In genomic region chr14:68733086-68733621, GRCh38 we compare ENCODE assay signal across 10 cellular contexts. TPM values are rescaled to one million over a fixed set of nuclear protein-coding genes. Genes with fewer than 3 reads are reported as not detected.
DNase-seq lines count a peak whose midpoint lies in the region; ATAC-seq, FAIRE-seq and TF ChIP-seq lines count a peak whose summit lies in the region.
"Had no signal": no experiment of that assay in that cellular context is flagged by ENCODE, and none has a peak within 500 bp of the region (broad histone marks: within the 10 kb centered on the region; RNA-seq: fewer than 3 reads in every experiment).

No MANE protein-coding gene starts in this region.

- H3K4me1 ChIP-seq in GM12878 (ENCODE audit: control insufficient read depth, insufficient read depth, low read length), result peaks cover 15% of the 10 kb centered on the region

- no peaks in the 10 kb centered on the region for H3K27me3 ChIP-seq in GM12878 (replicated peaks in 1 of 2; ENCODE audit: control insufficient read depth in 2 of 2, insufficient read depth in 2 of 2, low read length in 1 of 2)

- no peaks in the 10 kb centered on the region for H3K36me3 Mint-ChIP-seq in natural killer cell treated with Interleukin-12 subunit alpha and Interleukin-12 subunit beta and Interleukin-15 and Interleukin-18, amount 100 ng/mL, for 72 hours

- POLR2A ChIA-PET in GM12878 (lab: Charles Lee), result interaction anchor here (0.7 to 1.8 kb wide), 11 partner anchors 12 to 330 kb away, joined by 3 to 5 read pairs (median 3); no protein-coding TSS in a partner anchor

- no peaks in the 10 kb centered on the region for H3K36me3 ChIP-seq in GM12878 (ENCODE audit: control insufficient read depth in 2 of 2, insufficient read depth in 2 of 2, low read length in 1 of 2)

- peak; percentile 49 to 52; a peak in 2 of 4 replicates for TF ChIP-seq EP300 in GM12878 (IDR thresholded peaks at IDR 0.05; ENCODE audit: borderline replicate concordance in 1 of 2, control insufficient read depth in 1 of 2, low read depth in 2 of 2, low read length in 2 of 2)

- RAD21 ChIA-PET in GM12878 (lab: Charles Lee; ENCODE audit: unreplicated experiment), result interaction anchor here (0.6 to 3.1 kb wide), 23 partner anchors 9 to 713 kb away, joined by 3 to 12 read pairs (median 3); no protein-coding TSS in a partner anchor

- FAIRE-seq in GM12878 (lab: Jason Lieb, UNC), result peak; percentile 38
- FAIRE-seq: G401.6 had no signal

- H3K9me3 Mint-ChIP-seq in natural killer cell treated with Interleukin-12 subunit alpha and Interleukin-12 subunit beta and Interleukin-15 and Interleukin-18, amount 100 ng/mL, for 72 hours, result no peaks in the 10 kb centered on the region

- TF ChIP-seq RAD21 in GM12878 (IDR thresholded peaks at IDR 0.05; ENCODE audit: insufficient read depth, low read depth, low read length), result no peak

- no peak for TF ChIP-seq POLR2A in GM12878 (IDR thresholded peaks at IDR 0.05; ENCODE audit: low read depth, low read length)

- H3K4me1 Mint-ChIP-seq in natural killer cell treated with Interleukin-12 subunit alpha and Interleukin-12 subunit beta and Interleukin-15 and Interleukin-18, amount 100 ng/mL, for 72 hours (ENCODE audit: low read depth in 2 of 2), result peaks cover 30 to 32% of the 10 kb centered on the region in 2 donors

- H3K27me3 Mint-ChIP-seq in natural killer cell treated with Interleukin-12 subunit alpha and Interleukin-12 subunit beta and Interleukin-15 and Interleukin-18, amount 100 ng/mL, for 72 hours, result no peaks in the 10 kb centered on the region

- ATAC-seq in GM12878 (peak; percentile 85), HG02571 (IDR thresholded peaks at IDR 0.05; ENCODE audit: unreplicated experiment) (no peak), HG03108 (IDR thresholded peaks at IDR 0.05; ENCODE audit: unreplicated experiment) (no peak), HG03571 (IDR thresholded peaks at IDR 0.05; ENCODE audit: unreplicated experiment) (no peak)
- peak; percentile 57 to 82 for ATAC-seq in natural killer cell treated with Interleukin-12 subunit alpha and Interleukin-12 subunit beta and Interleukin-15 and Interleukin-18, amount 100 ng/mL, for 72 hours

- intact Hi-C loops in GM12878 (cut with micrococcal nuclease; ENCODE audit: unreplicated experiment), result loop anchor here (5.0 kb wide), 2 partner anchors 36 to 54 kb away; no protein-coding TSS in a partner anchor

- peak overlapping the region; percentile 12; the same call in 1 of the 2 replicates for H2AFZ ChIP-seq in GM12878 (ENCODE audit: control insufficient read depth, low read depth, low read length)

- CTCF ChIA-PET in GM12878 (lab: Yijun Ruan, JAX), result interaction anchor here (0.7 to 1.5 kb wide), 3 partner anchors 14 to 73 kb away, joined by 3 to 5 read pairs (median 3); no protein-coding TSS in a partner anchor

- H3K9ac ChIP-seq in GM12878 (ENCODE audit: control insufficient read depth, insufficient read depth, low read length), result no peak overlapping the region

- no peaks in the 10 kb centered on the region for H4K20me1 ChIP-seq in GM12878 (ENCODE audit: control insufficient read depth, insufficient read depth)

- H3K4me2 ChIP-seq in GM12878 (ENCODE audit: control insufficient read depth, insufficient read depth), result no peak overlapping the region; the same call in 1 of the 2 replicates

- H3K27ac ChIP-seq in GM12878 (ENCODE audit: control insufficient read depth, insufficient read depth), result no peak overlapping the region

- SMC1A ChIA-PET in GM12878 (lab: Charles Lee; ENCODE audit: uncharacterized antibody, unreplicated experiment), result interaction anchor here (0.6 to 2.4 kb wide), 19 partner anchors 9 to 488 kb away, joined by 3 to 9 read pairs (median 4); no protein-coding TSS in a partner anchor

- H3K9me3 ChIP-seq in GM12878 (replicated peaks; ENCODE audit: control insufficient read depth, insufficient read depth, low read length), result no peaks in the 10 kb centered on the region

- TF ChIP-seq CTCF in GM12878 (IDR thresholded peaks at IDR 0.05 in 2 of 3, conservative IDR thresholded peaks at IDR 0.05 in 1 of 3; ENCODE audit: control insufficient read depth in 2 of 3, extremely low read depth in 1 of 3, insufficient read depth in 1 of 3, low read depth in 3 of 3, low read length in 3 of 3), result no peak

- in situ Hi-C loops in GM12878 (cut with MboI), result no loop called here

- peak overlapping the region; percentile 71 for H3K4me3 Mint-ChIP-seq in natural killer cell treated with Interleukin-12 subunit alpha and Interleukin-12 subunit beta and Interleukin-15 and Interleukin-18, amount 100 ng/mL, for 72 hours

- WGBS in GM12878 (ENCODE audit: insufficient coverage, insufficient replicate concordance, low lambda C conversion rate, missing lambda C conversion rate), result 72% methylated on average over 9 of the region's 10 CpGs

- BruUV-seq in GM12878 (replicated peaks; lab: Mats Ljungman, UMichigan), result no TSS peak

- H3K79me2 ChIP-seq in GM12878 (ENCODE audit: control insufficient read depth, insufficient read depth, low read length), result no peaks in the 10 kb centered on the region

- no peak overlapping the region for H3K4me3 ChIP-seq in GM12878

- DNase-seq in CD1c-positive myeloid dendritic cell (ENCODE audit: extremely low spot score) (peak; percentile 90), Kasumi-1 (lab: John Stamatoyannopoulos, UW) (peak; percentile 92 to 94), GM12878 (ENCODE audit: low read depth, low spot score) (peak; percentile 55), NCI-H1930 (lab: John Stamatoyannopoulos, UW) (no peak)
- peak; percentile 73 for DNase-seq in natural killer cell treated with Interleukin-12 subunit alpha and Interleukin-12 subunit beta and Interleukin-15 and Interleukin-18, amount 100 ng/mL, for 72 hours (ENCODE audit: low spot score)
- DNase-seq: NCI-H526 treated with DMSO at 0.1 percent for 48 hours had no signal

- peak overlapping the region; percentile 63 to 88 for H3K27ac Mint-ChIP-seq in natural killer cell treated with Interleukin-12 subunit alpha and Interleukin-12 subunit beta and Interleukin-15 and Interleukin-18, amount 100 ng/mL, for 72 hours

TF ChIP-seq in GM12878, 131 proteins besides CTCF, POLR2A, EP300 and RAD21 (continues in another document):
- TF ChIP-seq STAT3 (IDR thresholded peaks at IDR 0.05; ENCODE audit: low read depth, low read length) (0 out of 2 replicates have a peak, but pooled peaks have one; percentile 32), SMARCA5 (IDR thresholded peaks at IDR 0.05) (no peak), TAF1 (IDR thresholded peaks at IDR 0.05; ENCODE audit: borderline replicate concordance, low read depth, low read length) (0 out of 2 replicates have a peak, but pooled peaks have one; percentile 18), IKZF1 (conservative IDR thresholded peaks at IDR 0.05) (peak; percentile 82), ZNF687 (IDR thresholded peaks at IDR 0.05) (peak; percentile 77), SMC3 (IDR thresholded peaks at IDR 0.05; ENCODE audit: borderline replicate concordance, low read length) (no peak), DPF2 (IDR thresholded peaks at IDR 0.05) (peak; percentile 60), EED (IDR thresholded peaks at IDR 0.05; ENCODE audit: low read depth) (peak; percentile 77), NFIC (IDR thresholded peaks at IDR 0.05; ENCODE audit: low read depth, low read length) (peak; percentile 17; the same call in 1 of the 2 replicates)

RNA-seq across cellular contexts. Expression of gene ZFP36L1, which starts 59.7 kb away (rescaled TPM):
- total RNA-seq in GM12878 (2013; cell fraction: nucleolus; rRNA removed), result 120 and 134 TPM in 2 replicates
- 27.9 and 31.3 TPM in 2 replicates for total RNA-seq in GM12878 (2014; rRNA removed)
- total RNA-seq in GM12878 (2014; rRNA removed; fragmentation: Illumina TruSeq; extraction: Trizol), result 27.0 and 28.3 TPM in 2 replicates
- 166 and 184 TPM in 2 replicates for total RNA-seq in GM12878 (2021)
- polyA plus RNA-seq in GM12878 (2011; ENCODE audit: low read depth), result 21.7 TPM
- polyA plus RNA-seq in GM12878 (2011; rRNA removed), result 47.4 and 53.5 TPM in 2 replicates
- 143 and 162 TPM in 2 replicates for polyA plus RNA-seq in GM12878 (2011; cell fraction: cytosol; rRNA removed)
- 173 and 272 TPM in 2 replicates for polyA plus RNA-seq in GM12878 (2011; cell fraction: nucleus; rRNA removed)
- 67.3 and 98.4 TPM in 2 replicates for polyA plus RNA-seq in GM12878 (2012)
- 69.3 and 78.7 TPM in 2 replicates for polyA plus RNA-seq in GM12878 (2014; fragmentation: Illumina TruSeq; extraction: Trizol)
- polyA plus RNA-seq in GM12878 (2014; fragmentation: Nextera tagmentation; extraction: Ambion mirVana), result 10 to 100 TPM; 22.0 to 22.6 TPM
- polyA plus RNA-seq in GM12878 (2014; rRNA removed), result 96.1 and 121 TPM in 2 replicates
- 100 to 1,000 TPM; 119 to 138 TPM for polyA plus RNA-seq in GM12878 (2016; fragmentation: Nextera tagmentation; extraction: Ambion mirVana)
- 29.0 and 48.5 TPM in 2 replicates for polyA minus RNA-seq in GM12878 (2011; rRNA and poly(A)+ RNA removed)
- polyA minus RNA-seq in GM12878 (2011; cell fraction: cytosol; rRNA and poly(A)+ RNA removed), result 183 and 200 TPM in 2 replicates
- polyA minus RNA-seq in GM12878 (2011; cell fraction: nucleus; rRNA and poly(A)+ RNA removed), result 63.3 and 109 TPM in 2 replicates
- total RNA-seq in natural killer cell treated with Interleukin-12 subunit alpha and Interleukin-12 subunit beta and Interleukin-15 and Interleukin-18, amount 100 ng/mL, for 72 hours, result 10 to 100 TPM; 42.4 to 94.9 TPM

Comparison
In these comparisons a context has a peak if more than half of its experiments do, and no peak if none do; other contexts are left out.
1. DNase-seq: peak in CD1c-positive myeloid dendritic cell (single experiment), Kasumi-1 (2 of 2), GM12878 (single experiment) and natural killer cell treated with Interleukin-12 subunit alpha and Interleukin-12 subunit beta and Interleukin-15 and Interleukin-18, amount 100 ng/mL, for 72 hours (single experiment); none in NCI-H1930 (0 of 2).
2. ATAC-seq: peak in GM12878 (single experiment) and natural killer cell treated with Interleukin-12 subunit alpha and Interleukin-12 subunit beta and Interleukin-15 and Interleukin-18, amount 100 ng/mL, for 72 hours (2 of 2); none in HG02571 (single experiment), HG03108 (single experiment) and HG03571 (single experiment).